ENCODE assay signal across 27 cellular contexts in the genomic region with DNA sequence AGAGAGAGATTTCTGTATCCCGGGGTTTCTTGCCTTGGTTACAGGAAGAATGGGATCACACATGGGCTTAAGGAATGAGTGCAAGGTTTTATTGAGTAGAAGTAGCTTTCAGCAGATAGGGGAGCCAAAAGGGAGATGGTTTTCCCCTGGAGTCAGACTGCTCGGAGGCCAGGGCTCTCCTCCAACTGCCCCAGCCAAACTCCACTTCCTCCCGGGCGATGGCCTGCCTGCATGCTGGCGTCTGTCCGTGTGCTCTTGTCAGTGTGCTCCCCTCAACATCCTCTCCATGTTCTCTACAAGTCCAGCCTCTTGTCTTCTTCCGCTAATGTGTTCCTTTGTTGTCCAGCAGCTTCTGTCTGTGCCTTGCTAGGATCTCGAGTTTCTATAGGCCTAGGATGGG.
"Had no signal": no experiment of that assay in that cellular context is flagged by ENCODE, and none has a peak within 500 bp of the region (broad histone marks: within the 10 kb centered on the region; RNA-seq: fewer than 3 reads in every experiment).

No MANE protein-coding gene starts in this region.

- H3K27me3 Mint-ChIP-seq: activated CD4-positive, alpha-beta T cell treated with anti-CD3 and anti-CD28 coated beads, Interleukin-2, amount 10 ng/mL, durations not matched to agents 24 days and 14 days; activated CD8-positive, alpha-beta T cell treated with anti-CD3 and anti-CD28 coated beads for 36 hours; activated naive CD8-positive, alpha-beta T cell treated with anti-CD3 and anti-CD28 coated beads for 36 hours; activated T-helper 17 cell treated with anti-CD3 and anti-CD28 coated beads, Interleukin-2, amount 50 U/mL, for 72 hours; central memory CD8-positive, alpha-beta T cell had no signal

- H3K36me3 ChIP-seq: cardiac muscle cell, SJCRH30, WERI-Rb-1 had no signal

- H3K9me3 ChIP-seq: SJCRH30 had no signal

- H3K27ac Mint-ChIP-seq: activated CD4-positive, alpha-beta T cell treated with anti-CD3 and anti-CD28 coated beads, Interleukin-2, amount 10 ng/mL, durations not matched to agents 24 days and 14 days; activated CD8-positive, alpha-beta T cell treated with anti-CD3 and anti-CD28 coated beads for 36 hours; activated naive CD8-positive, alpha-beta T cell treated with anti-CD3 and anti-CD28 coated beads for 36 hours; activated T-cell treated with anti-CD3 and anti-CD28 coated beads, Interleukin-2, amount 50 U/mL, for 72 hours; activated T-helper 17 cell treated with anti-CD3 and anti-CD28 coated beads, Interleukin-2, amount 50 U/mL, for 72 hours had no signal

- H3K27me3 ChIP-seq: cardiac muscle cell, SJCRH30 had no signal

- H3K36me3 Mint-ChIP-seq: activated naive CD8-positive, alpha-beta T cell treated with anti-CD3 and anti-CD28 coated beads for 36 hours had no signal

- H3K4me1 ChIP-seq: SJCRH30 had no signal

- ATAC-seq: activated CD8-positive, alpha-beta T cell treated with anti-CD3 and anti-CD28 coated beads for 36 hours; activated T-cell treated with anti-CD3 and anti-CD28 coated beads, Interleukin-2, amount 50 U/mL, for 72 hours; activated T-helper 17 cell treated with anti-CD3 and anti-CD28 coated beads, Interleukin-2, amount 50 U/mL, for 72 hours had no signal

- DNase-seq: activated CD4-positive, alpha-beta T cell treated with anti-CD3 and anti-CD28 coated beads, Interleukin-2, amount 10 ng/mL, durations not matched to agents 24 days and 14 days; activated CD4-positive, alpha-beta T cell treated with anti-CD3 and anti-CD28 coated beads, Interleukin-2, amount 50 U/mL, for 4 hours; activated CD8-positive, alpha-beta T cell treated with anti-CD3 and anti-CD28 coated beads for 36 hours; activated effector memory CD4-positive, alpha-beta T cell treated with anti-CD3 and anti-CD28 coated beads, Interleukin-2, amount 50 U/mL, for 16 hours; activated naive CD4-positive, alpha-beta T cell; activated naive CD4-positive, alpha-beta T cell treated with anti-CD3 and anti-CD28 coated beads, Interleukin-2, amount 50 U/mL, for 16 hours; activated naive CD8-positive, alpha-beta T cell treated with anti-CD3 and anti-CD28 coated beads for 36 hours; activated T-cell treated with anti-CD3 and anti-CD28 coated beads, Interleukin-2, amount 50 U/mL, for 1 hour; activated T-cell treated with anti-CD3 and anti-CD28 coated beads, Interleukin-2, amount 50 U/mL, for 72 hours; amniotic stem cell; aorta; NCI-H1092 treated with DMSO at 0.1 percent for 48 hours; NCI-H1417; NCI-H146; NCI-H187; NCI-H2081 treated with DMSO at 0.1 percent for 48 hours; NCI-H226; NCI-H524 treated with DMSO at 0.1 percent for 48 hours; NCI-H748 treated with DMSO at 0.1 percent for 48 hours; SHP77; SJCRH30; T1000; WERI-Rb-1 had no signal

- H3K4me1 Mint-ChIP-seq: activated CD4-positive, alpha-beta T cell treated with anti-CD3 and anti-CD28 coated beads, Interleukin-2, amount 10 ng/mL, durations not matched to agents 24 days and 14 days; activated naive CD8-positive, alpha-beta T cell treated with anti-CD3 and anti-CD28 coated beads for 36 hours; activated T-helper 17 cell treated with anti-CD3 and anti-CD28 coated beads, Interleukin-2, amount 50 U/mL, for 72 hours; central memory CD8-positive, alpha-beta T cell had no signal

- H3K9me3 Mint-ChIP-seq: activated CD4-positive, alpha-beta T cell treated with anti-CD3 and anti-CD28 coated beads, Interleukin-2, amount 10 ng/mL, durations not matched to agents 24 days and 14 days had no signal

- H3K27ac ChIP-seq: cardiac muscle cell, SJCRH30, SK-N-MC, WERI-Rb-1 had no signal

- H3K4me3 ChIP-seq: cardiac muscle cell, SJCRH30, SK-N-MC had no signal

- H3K4me3 Mint-ChIP-seq: activated CD4-positive, alpha-beta T cell treated with anti-CD3 and anti-CD28 coated beads, Interleukin-2, amount 10 ng/mL, durations not matched to agents 24 days and 14 days; activated CD8-positive, alpha-beta T cell treated with anti-CD3 and anti-CD28 coated beads for 36 hours; activated naive CD8-positive, alpha-beta T cell treated with anti-CD3 and anti-CD28 coated beads for 36 hours; activated T-cell treated with anti-CD3 and anti-CD28 coated beads, Interleukin-2, amount 50 U/mL, for 72 hours; activated T-helper 17 cell treated with anti-CD3 and anti-CD28 coated beads, Interleukin-2, amount 50 U/mL, for 72 hours; central memory CD8-positive, alpha-beta T cell had no signal
